Comparison of ENCODE assay signal across 25 cellular contexts in the genomic region with DNA sequence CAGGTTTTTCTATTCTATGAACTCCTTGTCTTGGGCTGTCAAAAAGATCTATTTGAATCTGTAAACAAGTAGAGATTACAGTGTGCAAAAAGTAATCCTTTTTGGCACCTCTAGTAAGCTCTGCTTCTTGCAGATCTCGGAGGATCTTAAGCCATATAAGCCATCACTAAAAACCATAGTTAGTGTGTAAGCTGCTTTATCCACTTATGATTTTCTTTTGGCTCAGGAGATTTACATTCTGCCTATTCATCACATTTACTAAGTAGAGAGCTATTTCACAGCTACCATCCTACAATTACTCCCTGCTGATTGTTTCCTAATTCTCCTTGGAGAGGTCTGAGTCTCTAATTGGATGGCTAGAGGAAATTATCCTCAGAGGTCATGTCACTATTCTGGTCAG.
A peak's percentile ranks its signal among the peaks of the same experiment; 100 is the strongest.
DNase-seq lines count a peak whose midpoint lies in the region; ATAC-seq and TF ChIP-seq lines count a peak whose summit lies in the region.
"Had no signal": no experiment of that assay in that cellular context is flagged by ENCODE, and none has a peak within 500 bp of the region (broad histone marks: within the 10 kb centered on the region; RNA-seq: fewer than 3 reads in every experiment).

No MANE protein-coding gene starts in this region.

- H3K27ac ChIP-seq in WERI-Rb-1 (no peak overlapping the region; the same call in 1 of the 2 replicates), tibial artery (no peak overlapping the region)
- H3K27ac ChIP-seq: KMS-11, Peyer's patch, upper lobe of left lung had no signal

- no peak overlapping the region for H3K4me3 ChIP-seq in WERI-Rb-1 (ENCODE audit: low read depth, low read length)
- H3K4me3 ChIP-seq in retinal pigment epithelial cell (ENCODE audit: low read length): no peak overlapping the region
- no peak overlapping the region for H3K4me3 ChIP-seq in tibial artery
- H3K4me3 ChIP-seq: adrenal gland, Peyer's patch, upper lobe of left lung had no signal

- peaks cover 0 to 15% (median 0%) of the 10 kb centered on the region in 4 donors for H3K4me1 ChIP-seq in tibial artery
- H3K4me1 ChIP-seq: upper lobe of left lung had no signal

- peak; percentile 46 for DNase-seq in G401 (ENCODE audit: low spot score)
- DNase-seq in WERI-Rb-1: peak; percentile 9
- peak; percentile 96 for DNase-seq in retinal pigment epithelial cell (ENCODE audit: low read depth)
- DNase-seq in tibial artery: no peak
- DNase-seq in HUDEP-2 (lab: John Stamatoyannopoulos, UW; ENCODE audit: unreplicated experiment in 76 of 76): no peak
- no peak for DNase-seq in AG20443 (ENCODE audit: low spot score)
- DNase-seq: activated CD4-positive, alpha-beta memory T cell treated with anti-CD3 and anti-CD28 coated beads, Interleukin-2, amount 10 ng/mL, durations not matched to agents 7 days and 5 days; activated CD4-positive, CD25-positive, alpha-beta regulatory T cell treated with anti-CD3 and anti-CD28 coated beads, Interleukin-2, amount 50 U/mL, for 72 hours; activated CD8-positive, alpha-beta memory T cell treated with anti-CD3 and anti-CD28 coated beads, Interleukin-2, amount 50 U/mL, for 4 hours; activated naive CD4-positive, alpha-beta T cell treated with anti-CD3 and anti-CD28 coated beads for 36 hours; adrenal gland; effector CD4-positive, alpha-beta T cell; left ventricle myocardium superior; MM.1S; NCI-H1105 treated with DMSO at 0.1 percent for 48 hours; NCI-H2029 treated with DMSO at 0.1 percent for 48 hours; NCI-H526 treated with DMSO at 0.1 percent for 48 hours; Peyer's patch; SHP77; stimulated activated naive B cell treated with anti-CD40 and anti-IgM and Interleukin-4, amounts not matched to agents 10 μg/mL and 1 μg/mL and 100 μg/mL, for 72 hours; substantia nigra; upper lobe of left lung had no signal

- H3K9me3 ChIP-seq in WERI-Rb-1 (ENCODE audit: severe bottlenecking) (no peaks in the 10 kb centered on the region), tibial artery (no peaks in the 10 kb centered on the region)
- H3K9me3 ChIP-seq: adrenal gland, Peyer's patch, upper lobe of left lung had no signal

- intact Hi-C loops in tibial artery (cut with DNase I; ENCODE audit: low total_unique reads): no loop called here

- TF ChIP-seq CTCF in WERI-Rb-1 (IDR thresholded peaks at IDR 0.05; ENCODE audit: low read depth, low read length): no peak
- TF ChIP-seq CTCF in retinal pigment epithelial cell (conservative IDR thresholded peaks at IDR 0.05; ENCODE audit: low read depth, low read length): no peak
- no peak for TF ChIP-seq CTCF in tibial artery (IDR thresholded peaks at IDR 0.05)

- H3K27me3 ChIP-seq in WERI-Rb-1 (ENCODE audit: insufficient read depth, low read depth, severe bottlenecking) (no peaks in the 10 kb centered on the region), tibial artery (no peaks in the 10 kb centered on the region)
- H3K27me3 ChIP-seq: adrenal gland, Peyer's patch, upper lobe of left lung had no signal

- ATAC-seq in esophagus mucosa: peak; percentile 90
- ATAC-seq in GM18867 (IDR thresholded peaks at IDR 0.05; ENCODE audit: unreplicated experiment): no peak
- ATAC-seq: stimulated activated naive B cell treated with anti-CD40 and anti-IgM and Interleukin-4, amounts not matched to agents 10 μg/mL and 1 μg/mL and 100 μg/mL, for 72 hours had no signal

- no peaks in the 10 kb centered on the region for H3K36me3 ChIP-seq in WERI-Rb-1
- H3K36me3 ChIP-seq in tibial artery: no peaks in the 10 kb centered on the region
- H3K36me3 ChIP-seq: adrenal gland, Peyer's patch, upper lobe of left lung had no signal

- in situ Hi-C loops in G401 (cut with HindIII; ENCODE audit: low sequenced_read_pairs): no loop called here

Comparison
In these comparisons a context has a peak if more than half of its experiments do, and no peak if none do; other contexts are left out.
1. DNase-seq: peak in G401 (single experiment), WERI-Rb-1 (single experiment) and retinal pigment epithelial cell (single experiment); none in tibial artery (0 of 2), HUDEP-2 (0 of 76) and AG20443 (single experiment).